8 cellular contexts compared by ENCODE assay signal in genomic region chr11:75867778-75868374, GRCh38. TPM values are rescaled to one million over a fixed set of nuclear protein-coding genes. Genes with fewer than 3 reads are reported as not detected.
DNase-seq lines count a peak whose midpoint lies in the region; ATAC-seq and TF ChIP-seq lines count a peak whose summit lies in the region.

No MANE protein-coding gene starts in this region.

- peak; percentile 5 for DNase-seq in Caki2 (ENCODE audit: low read depth)
- DNase-seq in HAP-1 (ENCODE audit: low spot score in 2 of 2), result peak; percentile 61 to 63
- DNase-seq in amniotic epithelial cell (ENCODE audit: low read depth), result peak; percentile 43
- no peak for DNase-seq in left ventricle myocardium inferior
- no peak for DNase-seq in sigmoid colon

- H3K79me2 ChIP-seq in OCI-LY3 (ENCODE audit: low read length), result peaks cover 44% of the 10 kb centered on the region

- TF ChIP-seq POLR2A in sigmoid colon (IDR thresholded peaks at IDR 0.05), result no peak

- in situ Hi-C loops in Caki2 (cut with HindIII; ENCODE audit: low pct_unique_long_range_greater_than_20kb, low sequenced_read_pairs) (no loop called here), HAP-1 (cut with MboI; ENCODE audit: low sequenced_read_pairs) (loop anchor here (5.0 to 10.0 kb wide), 2 partner anchors 46 to 63 kb away; no protein-coding TSS in a partner anchor)

- H4K20me1 ChIP-seq in OCI-LY3 (ENCODE audit: insufficient read depth, low read length), result peaks cover 43% of the 10 kb centered on the region

- no peaks in the 10 kb centered on the region for H3K27me3 ChIP-seq in HAP-1 (ENCODE audit: low read depth)
- no peaks in the 10 kb centered on the region for H3K27me3 ChIP-seq in OCI-LY3 (ENCODE audit: low read depth, low read length)
- H3K27me3 ChIP-seq in left ventricle myocardium inferior (ENCODE audit: low read depth), result no peaks in the 10 kb centered on the region
- no peaks in the 10 kb centered on the region for H3K27me3 ChIP-seq in sigmoid colon

- H3K9me3 ChIP-seq in HAP-1 (no peaks in the 10 kb centered on the region), OCI-LY3 (ENCODE audit: insufficient read depth, low read length) (no peaks in the 10 kb centered on the region), left ventricle myocardium inferior (replicated peaks) (no peaks in the 10 kb centered on the region), sigmoid colon (no peaks in the 10 kb centered on the region)

- H3K4me1 ChIP-seq in HAP-1, result no peaks in the 10 kb centered on the region
- H3K4me1 ChIP-seq in OCI-LY3 (ENCODE audit: low read length), result peaks cover 22% of the 10 kb centered on the region
- H3K4me1 ChIP-seq in left ventricle myocardium inferior, result peaks cover 38% of the 10 kb centered on the region
- H3K4me1 ChIP-seq in sigmoid colon, result peaks cover 0 to 38% (median 24%) of the 10 kb centered on the region in 4 donors

- TF ChIP-seq CTCF in OCI-LY3 (IDR thresholded peaks at IDR 0.05; ENCODE audit: low read depth, low read length) (peak; percentile 90), left ventricle myocardium inferior (IDR thresholded peaks at IDR 0.05; ENCODE audit: borderline replicate concordance) (peak; percentile 84), sigmoid colon (IDR thresholded peaks at IDR 0.05) (peak; percentile 59 to 83 (median 80))

- ATAC-seq in HG03095 (IDR thresholded peaks at IDR 0.05; ENCODE audit: unreplicated experiment) (no peak), GM19023 (IDR thresholded peaks at IDR 0.05; ENCODE audit: unreplicated experiment) (no peak)

- 33 to 43% methylated on average over 6 of the region's 6 CpGs for WGBS in sigmoid colon, 2 donors

- H3K4me2 ChIP-seq in OCI-LY3 (ENCODE audit: low read length), result no peak overlapping the region

- no peak for TF ChIP-seq EP300 in sigmoid colon (IDR thresholded peaks at IDR 0.05)

- H2AFZ ChIP-seq in OCI-LY3 (ENCODE audit: low read depth, low read length), result no peak overlapping the region

- H3K4me3 ChIP-seq in HAP-1 (no peak overlapping the region), OCI-LY3 (ENCODE audit: low read length) (no peak overlapping the region), left ventricle myocardium inferior (no peak overlapping the region), sigmoid colon (no peak overlapping the region)

- H3K9ac ChIP-seq in OCI-LY3 (ENCODE audit: low read length), result no peak overlapping the region

- no peaks in the 10 kb centered on the region for H3K36me3 ChIP-seq in HAP-1 (replicated peaks)
- peaks cover 10% of the 10 kb centered on the region for H3K36me3 ChIP-seq in OCI-LY3 (replicated peaks; ENCODE audit: low read depth, low read length)
- H3K36me3 ChIP-seq in left ventricle myocardium inferior, result peaks cover 5% of the 10 kb centered on the region
- no peaks in the 10 kb centered on the region for H3K36me3 ChIP-seq in sigmoid colon

- intact Hi-C loops in left ventricle myocardium inferior (cut with micrococcal nuclease) (loop anchor here (2.0 kb wide), 1 partner anchor 63 kb away; no protein-coding TSS in a partner anchor), sigmoid colon (cut with DNase I) (loop anchor here (1.0 to 10.0 kb wide), 2 partner anchors 65 to 163 kb away; no protein-coding TSS in a partner anchor)

- H3K27ac ChIP-seq in OCI-LY3 (ENCODE audit: low read length) (no peak overlapping the region), left ventricle myocardium inferior (replicated peaks) (peak overlapping the region; percentile 20), sigmoid colon (no peak overlapping the region)

RNA-seq across cellular contexts. Expression of gene UVRAG, which starts 52.9 kb away (rescaled TPM):
- 6.9 and 9.2 TPM in 2 replicates for total RNA-seq in Caki2 (2014; rRNA removed; shearing (Covaris generic); ENCODE audit: low replicate concordance)
- 11.4 TPM for total RNA-seq in left ventricle myocardium inferior
- 10 to 100 TPM; 29.3 to 43.2 (median 35.6) TPM for total RNA-seq in sigmoid colon
- polyA plus RNA-seq in sigmoid colon, result 10 to 100 TPM in 1 of 3 donors, 1 to 10 TPM in 2; 4.9 to 10.8 (median 6.6) TPM

Comparison
In these comparisons a context has a peak if more than half of its experiments do, and no peak if none do; other contexts are left out.
1. DNase-seq: peak in Caki2 (single experiment), HAP-1 (2 of 2) and amniotic epithelial cell (single experiment); none in left ventricle myocardium inferior (single experiment) and sigmoid colon (single experiment).
2. Peak in every context shown above with its lines, with median percentiles within 50 percentile points of each other: CTCF ChIP-seq.